In genomic region chr10:94936721-94937120, GRCh38 we compare ENCODE assay signal across 2 cellular contexts.
TF ChIP-seq lines count a peak whose summit lies in the region.

No MANE protein-coding gene starts in this region.

TF ChIP-seq in liver, 16 proteins besides CTCF, POLR2A, EP300 and RAD21 (continued from another document):
- no peak for TF ChIP-seq NR2F2 (IDR thresholded peaks at IDR 0.05)
- no peak for TF ChIP-seq HNF4G (IDR thresholded peaks at IDR 0.05)
- peak; percentile 92 to 93 for TF ChIP-seq RXRA (IDR thresholded peaks at IDR 0.05)
- peak; percentile 22 for TF ChIP-seq REST (IDR thresholded peaks at IDR 0.05)
- TF ChIP-seq MAX (IDR thresholded peaks at IDR 0.05), result no peak
- peak; percentile 77 for TF ChIP-seq SP1 (IDR thresholded peaks at IDR 0.05)
- TF ChIP-seq EGR1 (IDR thresholded peaks at IDR 0.05; ENCODE audit: low read depth in 2 of 2), result no peak
- peak; percentile 36 for TF ChIP-seq ZBTB33 (IDR thresholded peaks at IDR 0.05)
- TF ChIP-seq FOXA2 (IDR thresholded peaks at IDR 0.05), result peak; percentile 84

TF ChIP-seq in HepG2, 621 proteins besides CTCF, POLR2A, EP300 and RAD21 (continued from another document):
- TF ChIP-seq SKIL (CRISPR knock-in tag; IDR thresholded peaks at IDR 0.05; ENCODE audit: borderline replicate concordance) (no peak), CHD4 (IDR thresholded peaks at IDR 0.05; ENCODE audit: borderline replicate concordance, low read length) (no peak), ARNT (IDR thresholded peaks at IDR 0.05) (no peak), ZNF431 (CRISPR knock-in tag; IDR thresholded peaks at IDR 0.05; ENCODE audit: borderline replicate concordance, low read depth) (no peak), BRCA1 (CRISPR knock-in tag; IDR thresholded peaks at IDR 0.05) (no peak), ZKSCAN8 (CRISPR knock-in tag; IDR thresholded peaks at IDR 0.05; ENCODE audit: borderline replicate concordance) (no peak), GATA4 (IDR thresholded peaks at IDR 0.05; ENCODE audit: borderline replicate concordance, low read depth) (no peak), ZSCAN30 (CRISPR knock-in tag; IDR thresholded peaks at IDR 0.05) (no peak), BCL6 (CRISPR knock-in tag; IDR thresholded peaks at IDR 0.05) (no peak), GATAD1 (CRISPR knock-in tag; IDR thresholded peaks at IDR 0.05) (no peak), SPEN (CRISPR knock-in tag; IDR thresholded peaks at IDR 0.05; ENCODE audit: low read depth) (no peak), FOXO1 (CRISPR knock-in tag; IDR thresholded peaks at IDR 0.05) (no peak), ZBTB2 (CRISPR knock-in tag; IDR thresholded peaks at IDR 0.05; ENCODE audit: low read depth) (no peak), ZBTB42 (CRISPR knock-in tag; IDR thresholded peaks at IDR 0.05) (no peak), MTF1 (CRISPR knock-in tag; IDR thresholded peaks at IDR 0.05) (no peak), NRL (CRISPR knock-in tag; IDR thresholded peaks at IDR 0.05; ENCODE audit: borderline replicate concordance) (no peak), MYC (CRISPR knock-in tag; IDR thresholded peaks at IDR 0.05; ENCODE audit: borderline replicate concordance) (no peak)
